9 cellular contexts compared by ENCODE assay signal in the genomic region with DNA sequence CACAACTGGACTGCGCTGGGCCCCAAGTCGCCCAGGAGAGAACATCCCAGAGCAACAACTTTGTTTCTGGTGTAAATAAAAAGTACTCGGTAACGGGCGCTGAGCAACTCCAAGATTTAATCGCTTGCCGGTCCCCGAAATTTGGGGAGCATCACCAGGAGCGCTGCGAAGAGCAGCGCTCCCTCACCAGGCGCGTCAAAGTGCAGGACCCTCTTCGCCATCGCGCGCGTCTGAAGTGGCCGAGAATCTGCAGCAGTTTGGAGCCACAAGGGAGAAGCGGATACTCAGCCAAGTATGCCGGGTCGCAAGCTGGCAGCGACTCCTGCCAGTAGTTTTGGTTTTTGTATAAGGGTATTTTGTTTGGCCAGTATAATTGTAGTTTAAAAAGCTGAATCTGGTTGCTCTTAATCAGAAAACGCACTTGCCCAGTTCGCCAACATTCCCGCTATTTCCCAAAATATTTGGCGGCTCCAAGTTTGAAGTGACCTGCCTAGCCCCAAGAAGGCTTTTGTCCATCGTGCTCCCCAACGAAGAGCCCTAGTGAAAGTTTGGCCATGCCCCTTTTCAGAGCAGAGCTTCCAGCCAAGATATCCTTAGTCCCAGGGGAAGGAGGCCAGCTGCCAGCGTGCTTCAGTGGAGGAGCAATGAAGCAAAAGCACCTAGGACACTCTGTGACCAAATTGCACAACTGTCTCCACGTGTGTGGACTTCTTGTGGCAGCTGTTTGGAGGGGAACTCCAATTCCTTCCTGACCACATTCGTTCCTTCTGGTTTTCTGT. TPM values are rescaled to one million over a fixed set of nuclear protein-coding genes. Genes with fewer than 3 reads are reported as not detected.
DNase-seq lines count a peak whose midpoint lies in the region; ATAC-seq and TF ChIP-seq lines count a peak whose summit lies in the region.
"Had no signal": no experiment of that assay in that cellular context is flagged by ENCODE, and none has a peak within 500 bp of the region (broad histone marks: within the 10 kb centered on the region; RNA-seq: fewer than 3 reads in every experiment).

No MANE protein-coding gene starts in this region.

- no peak for ATAC-seq in activated T-helper 17 cell treated with anti-CD3 and anti-CD28 coated beads, Interleukin-2, amount 50 U/mL, for 72 hours (replicated peaks)
- peak; percentile 49 to 53 for ATAC-seq in right cardiac atrium
- ATAC-seq in GM21786 (IDR thresholded peaks at IDR 0.05; ENCODE audit: unreplicated experiment): no peak
- no peak for ATAC-seq in GM19328 (IDR thresholded peaks at IDR 0.05; ENCODE audit: unreplicated experiment)
- no peak for ATAC-seq in HG03135 (IDR thresholded peaks at IDR 0.05; ENCODE audit: unreplicated experiment)
- no peak for ATAC-seq in HG03280 (IDR thresholded peaks at IDR 0.05; ENCODE audit: unreplicated experiment)

- no peak for TF ChIP-seq CTCF in HFFc6 (IDR thresholded peaks at IDR 0.05)

- no peaks in the 10 kb centered on the region for H3K36me3 Mint-ChIP-seq in HFFc6 (ENCODE audit: low read depth)
- H3K36me3 Mint-ChIP-seq in activated T-helper 17 cell treated with anti-CD3 and anti-CD28 coated beads, Interleukin-2, amount 50 U/mL, for 72 hours (ENCODE audit: low read depth): no peaks in the 10 kb centered on the region

- H3K9me3 ChIP-seq in right cardiac atrium (ENCODE audit: control insufficient read depth, low read length): no peaks in the 10 kb centered on the region

- H3K27ac ChIP-seq in right cardiac atrium (ENCODE audit: low read length): no peak overlapping the region
- H3K27ac ChIP-seq in skin epidermis: no peak overlapping the region

- DNase-seq in HFFc6 (no peak), right cardiac atrium (peak; percentile 18 to 69 (median 55))

- H3K4me1 ChIP-seq in right cardiac atrium (ENCODE audit: control insufficient read depth, insufficient read depth, low read length): no peaks in the 10 kb centered on the region

- H3K4me1 Mint-ChIP-seq in HFFc6 (ENCODE audit: low read depth): no peaks in the 10 kb centered on the region
- no peaks in the 10 kb centered on the region for H3K4me1 Mint-ChIP-seq in activated T-helper 17 cell treated with anti-CD3 and anti-CD28 coated beads, Interleukin-2, amount 50 U/mL, for 72 hours

- peak overlapping the region; percentile 82 for H3K4me3 ChIP-seq in right cardiac atrium (ENCODE audit: low read length)
- H3K4me3 ChIP-seq in skin epidermis: peak overlapping the region; percentile 4 to 40 (median 29)
- H3K4me3 ChIP-seq: K562 had no signal

- H3K27me3 Mint-ChIP-seq in HFFc6 (ENCODE audit: insufficient read depth): peaks cover 25% of the 10 kb centered on the region
- H3K27me3 Mint-ChIP-seq in activated T-helper 17 cell treated with anti-CD3 and anti-CD28 coated beads, Interleukin-2, amount 50 U/mL, for 72 hours: peaks cover 26% of the 10 kb centered on the region

- intact Hi-C loops in right cardiac atrium (cut with DNase I): loop anchor here in 1 of 4 donors (10.0 kb wide), 1 partner anchor 49 kb away; no protein-coding TSS in a partner anchor

- H3K27ac Mint-ChIP-seq in HFFc6: no peak overlapping the region
- H3K27ac Mint-ChIP-seq in activated T-helper 17 cell treated with anti-CD3 and anti-CD28 coated beads, Interleukin-2, amount 50 U/mL, for 72 hours: no peak overlapping the region

- no peaks in the 10 kb centered on the region for H3K27me3 ChIP-seq in right cardiac atrium (ENCODE audit: control insufficient read depth, insufficient read depth)

- 4% methylated on average over 32 of the region's 32 CpGs for WGBS in right cardiac atrium

- peak overlapping the region; percentile 63 for H3K4me3 Mint-ChIP-seq in HFFc6
- peak overlapping the region; percentile 19 for H3K4me3 Mint-ChIP-seq in activated T-helper 17 cell treated with anti-CD3 and anti-CD28 coated beads, Interleukin-2, amount 50 U/mL, for 72 hours

- H3K9me3 Mint-ChIP-seq in HFFc6: no peaks in the 10 kb centered on the region; the same call in 1 of the 2 replicates
- no peaks in the 10 kb centered on the region for H3K9me3 Mint-ChIP-seq in activated T-helper 17 cell treated with anti-CD3 and anti-CD28 coated beads, Interleukin-2, amount 50 U/mL, for 72 hours

RNA-seq across cellular contexts. Expression of a gene that starts 0.6 kb away (rescaled TPM):
- not detected for total RNA-seq in HFFc6 (2021; fragmentation: NEBNext Ultra II Directional; extraction: Animal tissue kit (Norgen Biotek cat#: 25700))
- total RNA-seq in activated T-helper 17 cell treated with anti-CD3 and anti-CD28 coated beads, Interleukin-2, amount 50 U/mL, for 72 hours: not detected
- 10 to 100 TPM; 13.6 to 20.9 (median 17.2) TPM for total RNA-seq in right cardiac atrium
- 10.5 TPM for polyA plus RNA-seq in right cardiac atrium
- polyA plus RNA-seq: K562 had no signal

Comparison
In these comparisons a context has a peak if more than half of its experiments do, and no peak if none do; other contexts are left out.
1. ATAC-seq: peak in right cardiac atrium (2 of 2); none in activated T-helper 17 cell treated with anti-CD3 and anti-CD28 coated beads, Interleukin-2, amount 50 U/mL, for 72 hours (single experiment), GM21786 (single experiment), GM19328 (single experiment), HG03135 (single experiment) and HG03280 (single experiment).
2. RNA of a gene that starts 0.6 kb away (total RNA-seq): 13.6 to 20.9 TPM in right cardiac atrium; not detected in HFFc6 and not detected in activated T-helper 17 cell treated with anti-CD3 and anti-CD28 coated beads, Interleukin-2, amount 50 U/mL, for 72 hours; every median in the first group is over 10 times any median in the second.